In the genomic region with DNA sequence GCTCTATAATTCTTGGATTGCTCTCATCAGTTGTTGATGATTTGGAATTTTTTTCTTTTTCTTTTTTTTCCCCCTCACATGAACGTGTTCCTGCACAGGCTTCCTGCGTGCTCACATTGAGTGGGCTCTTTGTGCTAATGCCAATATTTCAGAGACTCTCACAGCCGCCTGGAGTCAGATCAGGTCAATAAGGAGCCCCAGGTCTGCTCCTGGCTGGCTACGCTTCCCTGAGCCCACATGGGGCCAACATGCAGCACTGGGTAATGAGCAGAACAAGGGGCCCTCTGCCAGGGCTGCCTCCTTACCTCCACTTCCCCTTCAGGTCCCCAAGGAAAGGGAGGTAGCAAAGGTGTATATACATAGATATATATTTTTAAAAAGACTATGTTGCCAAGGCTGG, we compare ENCODE assay signal across 16 cellular contexts.
"Had no signal": no experiment of that assay in that cellular context is flagged by ENCODE, and none has a peak within 500 bp of the region (broad histone marks: within the 10 kb centered on the region; RNA-seq: fewer than 3 reads in every experiment).

No MANE protein-coding gene starts in this region.

- ATAC-seq: natural killer cell; stimulated activated naive B cell treated with anti-CD40 and anti-IgM and Interleukin-4, amounts not matched to agents 10 μg/mL and 1 μg/mL and 100 μg/mL, for 72 hours had no signal

- DNase-seq: activated CD4-positive, alpha-beta T cell treated with anti-CD3 and anti-CD28 coated beads for 4 hours; activated CD4-positive, alpha-beta T cell treated with anti-CD3 and anti-CD28 coated beads, Interleukin-2, amount 50 U/mL, for 4 hours; activated effector memory CD4-positive, alpha-beta T cell treated with Interleukin-2 at 50 U/mL for 16 hours; activated naive CD4-positive, alpha-beta T cell treated with Interleukin-2 at 50 U/mL for 16 hours; adrenal gland; aorta; brain microvascular endothelial cell; effector memory CD4-positive, alpha-beta T cell; islet precursor cell; left ventricle myocardium inferior; mesendoderm; natural killer cell; stimulated activated CD4-positive, alpha-beta T cell treated with anti-CD3 and anti-CD28 coated beads, Interleukin-15, amount 100 ng/mL, for 24 hours; stimulated activated CD4-positive, alpha-beta T cell treated with anti-CD3 and anti-CD28 coated beads, Interleukin-2, amount 100 ng/mL, for 24 hours; stimulated activated naive B cell treated with anti-CD40 and anti-IgM and Interleukin-4, amounts not matched to agents 10 μg/mL and 1 μg/mL and 100 μg/mL, for 72 hours; stomach had no signal
